ENCODE assay signal across 19 cellular contexts in genomic region chr11:68379216-68379615, GRCh38.
A peak's percentile ranks its signal among the peaks of the same experiment; 100 is the strongest.
DNase-seq lines count a peak whose midpoint lies in the region; ATAC-seq and TF ChIP-seq lines count a peak whose summit lies in the region.
"Had no signal": no experiment of that assay in that cellular context is flagged by ENCODE, and none has a peak within 500 bp of the region (broad histone marks: within the 10 kb centered on the region; RNA-seq: fewer than 3 reads in every experiment).

No MANE protein-coding gene starts in this region.

- H3K27ac Mint-ChIP-seq in stimulated activated memory B cell treated with anti-CD40 and anti-IgM and Interleukin-4, amounts not matched to agents 10 μg/mL and 1 μg/mL and 100 μg/mL, for 72 hours, result peak overlapping the region; percentile 96
- H3K27ac Mint-ChIP-seq: stimulated activated naive CD8-positive, alpha-beta T cell treated with anti-CD3 and anti-CD28 coated beads, Interleukin-15, Interleukin-2, amounts not matched to agents 100 ng/mL and 50 ng/mL, for 24 hours had no signal

- POLR2A ChIA-PET in Panc1 (lab: Charles Lee), result no interaction called here

- DNase-seq in DMS53 treated with DMSO at 0.1 percent for 48 hours (lab: John Stamatoyannopoulos, UW; ENCODE audit: unreplicated experiment), result peak; percentile 75
- DNase-seq in Panc1 (ENCODE audit: low read depth, low spot score), result no peak
- DNase-seq in islet precursor cell, result peak; percentile 49
- DNase-seq in brain microvascular endothelial cell, result no peak
- DNase-seq in kidney tubule cell (ENCODE audit: low spot score), result no peak
- no peak for DNase-seq in right atrium auricular region (ENCODE audit: low spot score)
- DNase-seq: activated naive CD8-positive, alpha-beta T cell treated with anti-CD3 and anti-CD28 coated beads, Interleukin-2, amount 10 ng/mL, durations not matched to agents 7 days and 5 days; DMS 273 treated with DMSO at 0.1 percent for 48 hours; endodermal cell; gastrocnemius medialis; NCI-H1436 treated with DMSO at 0.1 percent for 48 hours; NCI-H446; nucleus accumbens; T1000 had no signal

- H3K36me3 Mint-ChIP-seq in stimulated activated memory B cell treated with anti-CD40 and anti-IgM and Interleukin-4, amounts not matched to agents 10 μg/mL and 1 μg/mL and 100 μg/mL, for 72 hours, result peaks cover 6% of the 10 kb centered on the region
- H3K36me3 Mint-ChIP-seq: activated naive CD8-positive, alpha-beta T cell treated with anti-CD3 and anti-CD28 coated beads, Interleukin-2, amount 10 ng/mL, durations not matched to agents 7 days and 5 days had no signal

- H3K4me1 ChIP-seq in Panc1 (ENCODE audit: control insufficient read depth, insufficient read depth, low read length), result peaks cover 88% of the 10 kb centered on the region
- H3K4me1 ChIP-seq in right atrium auricular region, result peaks cover 0 to 90% of the 10 kb centered on the region in 2 donors

- no peaks in the 10 kb centered on the region for H3K27me3 ChIP-seq in Panc1 (ENCODE audit: control insufficient read depth, insufficient read depth, low read length)
- no peaks in the 10 kb centered on the region for H3K27me3 ChIP-seq in brain microvascular endothelial cell (replicated peaks)
- H3K27me3 ChIP-seq in right atrium auricular region, result no peaks in the 10 kb centered on the region
- H3K27me3 ChIP-seq: cardiac muscle cell, gastrocnemius medialis, SJCRH30 had no signal

- intact Hi-C loops in Panc1 (cut with micrococcal nuclease; ENCODE audit: unreplicated experiment), result no loop called here

- H3K9me3 ChIP-seq in Panc1 (ENCODE audit: control insufficient read depth, insufficient read depth, low read depth, low read length) (no peaks in the 10 kb centered on the region), right atrium auricular region (no peaks in the 10 kb centered on the region)
- H3K9me3 ChIP-seq: gastrocnemius medialis, SJCRH30 had no signal

- H3K4me1 Mint-ChIP-seq in stimulated activated memory B cell treated with anti-CD40 and anti-IgM and Interleukin-4, amounts not matched to agents 10 μg/mL and 1 μg/mL and 100 μg/mL, for 72 hours, result peaks cover 55% of the 10 kb centered on the region
- H3K4me1 Mint-ChIP-seq: endodermal cell had no signal

- no peaks in the 10 kb centered on the region for H3K9me3 Mint-ChIP-seq in stimulated activated memory B cell treated with anti-CD40 and anti-IgM and Interleukin-4, amounts not matched to agents 10 μg/mL and 1 μg/mL and 100 μg/mL, for 72 hours
- H3K9me3 Mint-ChIP-seq: activated naive CD8-positive, alpha-beta T cell treated with anti-CD3 and anti-CD28 coated beads, Interleukin-2, amount 10 ng/mL, durations not matched to agents 7 days and 5 days; endodermal cell; stimulated activated naive CD8-positive, alpha-beta T cell treated with anti-CD3 and anti-CD28 coated beads, Interleukin-15, Interleukin-2, amounts not matched to agents 100 ng/mL and 50 ng/mL, for 24 hours had no signal

- CTCF ChIA-PET in Panc1 (lab: Charles Lee), result no interaction called here

- no TSS peak for BruUV-seq in Panc1 (replicated peaks; lab: Mats Ljungman, UMichigan)

- TF ChIP-seq CTCF in Panc1 (IDR thresholded peaks at IDR 0.05) (no peak), brain microvascular endothelial cell (IDR thresholded peaks at IDR 0.05; ENCODE audit: low read depth, low read length, missing control alignments) (no peak), right atrium auricular region (IDR thresholded peaks at IDR 0.05) (no peak)

- in situ Hi-C loops in Panc1 (cut with HindIII; ENCODE audit: low pct_unique_long_range_greater_than_20kb, low sequenced_read_pairs) (no loop called here), brain microvascular endothelial cell (cut with HindIII; ENCODE audit: low pct_ligation_motif_present, low sequenced_read_pairs) (no loop called here)

- no peak for ATAC-seq in Panc1
- ATAC-seq in stimulated activated memory B cell treated with anti-CD40 and anti-IgM and Interleukin-4, amounts not matched to agents 10 μg/mL and 1 μg/mL and 100 μg/mL, for 72 hours, result no peak
- no peak for ATAC-seq in activated CD4-positive, CD25-positive, alpha-beta regulatory T cell treated with anti-CD3 and anti-CD28 coated beads, Interleukin-2, amount 50 U/mL, for 24 hours
- ATAC-seq: gastrocnemius medialis had no signal

- H3K4me3 Mint-ChIP-seq in stimulated activated memory B cell treated with anti-CD40 and anti-IgM and Interleukin-4, amounts not matched to agents 10 μg/mL and 1 μg/mL and 100 μg/mL, for 72 hours, result no peak overlapping the region
- H3K4me3 Mint-ChIP-seq: endodermal cell; stimulated activated naive CD8-positive, alpha-beta T cell treated with anti-CD3 and anti-CD28 coated beads, Interleukin-15, Interleukin-2, amounts not matched to agents 100 ng/mL and 50 ng/mL, for 24 hours had no signal

- H3K27me3 Mint-ChIP-seq in stimulated activated memory B cell treated with anti-CD40 and anti-IgM and Interleukin-4, amounts not matched to agents 10 μg/mL and 1 μg/mL and 100 μg/mL, for 72 hours, result peaks cover 2% of the 10 kb centered on the region
- H3K27me3 Mint-ChIP-seq: stimulated activated naive CD8-positive, alpha-beta T cell treated with anti-CD3 and anti-CD28 coated beads, Interleukin-15, Interleukin-2, amounts not matched to agents 100 ng/mL and 50 ng/mL, for 24 hours had no signal

- H3K36me3 ChIP-seq in Panc1 (ENCODE audit: control insufficient read depth, insufficient read depth, low read length) (no peaks in the 10 kb centered on the region), brain microvascular endothelial cell (replicated peaks) (no peaks in the 10 kb centered on the region), right atrium auricular region (no peaks in the 10 kb centered on the region)
- H3K36me3 ChIP-seq: cardiac muscle cell, gastrocnemius medialis had no signal

- peak overlapping the region; percentile 90 for H3K27ac ChIP-seq in Panc1 (ENCODE audit: low read length)
- H3K27ac ChIP-seq in brain microvascular endothelial cell, result no peak overlapping the region
- H3K27ac ChIP-seq in right atrium auricular region, result no peak overlapping the region
- H3K27ac ChIP-seq: cardiac muscle cell had no signal

- H3K4me3 ChIP-seq in Panc1 (ENCODE audit: low read depth in 2 of 2, low read length in 2 of 2), result no peak overlapping the region
- no peak overlapping the region for H3K4me3 ChIP-seq in brain microvascular endothelial cell (ENCODE audit: low read depth, low read length)
- no peak overlapping the region for H3K4me3 ChIP-seq in right atrium auricular region
- H3K4me3 ChIP-seq: cardiac muscle cell, gastrocnemius medialis, SJCRH30 had no signal

Comparison
In these comparisons a context has a peak if more than half of its experiments do, and no peak if none do; other contexts are left out.
1. DNase-seq: peak in DMS53 treated with DMSO at 0.1 percent for 48 hours (single experiment) and islet precursor cell (single experiment); none in Panc1 (single experiment), brain microvascular endothelial cell (single experiment), kidney tubule cell (single experiment) and right atrium auricular region (single experiment).